Comparison of ENCODE assay signal across 11 cellular contexts in genomic region chr11:2267871-2268825, GRCh38. TPM values are rescaled to one million over a fixed set of nuclear protein-coding genes. Genes with fewer than 3 reads are reported as not detected.
DNase-seq lines count a peak whose midpoint lies in the region; ATAC-seq, FAIRE-seq and TF ChIP-seq lines count a peak whose summit lies in the region.
"Had no signal": no experiment of that assay in that cellular context is flagged by ENCODE, and none has a peak within 500 bp of the region (broad histone marks: within the 10 kb centered on the region; RNA-seq: fewer than 3 reads in every experiment).

No MANE protein-coding gene starts in this region.

- H3K9ac ChIP-seq in astrocyte (ENCODE audit: low read length) (no peak overlapping the region), mesendoderm (ENCODE audit: low read length) (no peak overlapping the region)
- H3K9ac ChIP-seq: parathyroid adenoma had no signal

- no peak overlapping the region for H4K8ac ChIP-seq in mesendoderm (ENCODE audit: low read depth, low read length)

- H3K36me3 Mint-ChIP-seq in activated T-cell treated with anti-CD3 and anti-CD28 coated beads, Interleukin-2, amount 50 U/mL, for 4 hours (ENCODE audit: insufficient read depth): no peaks in the 10 kb centered on the region
- no peaks in the 10 kb centered on the region for H3K36me3 Mint-ChIP-seq in astrocyte (ENCODE audit: low read depth, unreplicated experiment)
- H3K36me3 Mint-ChIP-seq in type B pancreatic cell: no peaks in the 10 kb centered on the region

- H3K27ac Mint-ChIP-seq in astrocyte (ENCODE audit: unreplicated experiment) (no peak overlapping the region), type B pancreatic cell (peak overlapping the region; percentile 75)

- H3K36me3 ChIP-seq in astrocyte (ENCODE audit: insufficient read depth, low read length) (no peaks in the 10 kb centered on the region), mesendoderm (ENCODE audit: control insufficient read depth, insufficient read depth, low read length) (no peaks in the 10 kb centered on the region)

- WGBS in mesendoderm (ENCODE audit: extremely low coverage, insufficient coverage, low lambda C conversion rate): no CpG with 5 or more reads among the region's 26 CpGs

- no peak for FAIRE-seq in astrocyte (lab: Jason Lieb, UNC)
- FAIRE-seq: endothelial cell of umbilical vein had no signal

- no peak overlapping the region for H3K4ac ChIP-seq in mesendoderm (ENCODE audit: low read depth, low read length)

- no peaks in the 10 kb centered on the region for H3K9me3 ChIP-seq in astrocyte (ENCODE audit: insufficient read depth, low read depth, low read length)

- H3K27ac ChIP-seq in astrocyte (ENCODE audit: low read depth, low read length) (no peak overlapping the region), mesendoderm (ENCODE audit: low read depth, low read length) (no peak overlapping the region)
- H3K27ac ChIP-seq: parathyroid adenoma had no signal

- H3K4me1 ChIP-seq in astrocyte (ENCODE audit: insufficient read depth, low read length): no peaks in the 10 kb centered on the region
- H3K4me1 ChIP-seq in mesendoderm (ENCODE audit: control insufficient read depth, low read depth, low read length): no peaks in the 10 kb centered on the region
- H3K4me1 ChIP-seq: parathyroid adenoma had no signal

- no peaks in the 10 kb centered on the region for H3K79me2 ChIP-seq in astrocyte (ENCODE audit: insufficient read depth, low read length)
- H3K79me2 ChIP-seq in mesendoderm (ENCODE audit: control insufficient read depth, insufficient read depth, low read length): no peaks in the 10 kb centered on the region
- H3K79me2 ChIP-seq: parathyroid adenoma had no signal

- no peak for ATAC-seq in activated T-cell treated with anti-CD3 and anti-CD28 coated beads, Interleukin-2, amount 50 U/mL, for 4 hours

- H3K4me3 ChIP-seq in astrocyte (ENCODE audit: insufficient read depth, low read depth, low read length) (no peak overlapping the region), mesendoderm (ENCODE audit: low read length) (no peak overlapping the region)

- H3K27me3 Mint-ChIP-seq in activated T-cell treated with anti-CD3 and anti-CD28 coated beads, Interleukin-2, amount 50 U/mL, for 4 hours (ENCODE audit: low read depth): peaks cover 22% of the 10 kb centered on the region
- peaks cover 57% of the 10 kb centered on the region for H3K27me3 Mint-ChIP-seq in astrocyte (ENCODE audit: low read depth, unreplicated experiment)
- peaks cover 54% of the 10 kb centered on the region for H3K27me3 Mint-ChIP-seq in type B pancreatic cell

- TF ChIP-seq CTCF in astrocyte (IDR thresholded peaks at IDR 0.05; ENCODE audit: insufficient read depth, low read depth, low read length) (no peak), type B pancreatic cell (conservative IDR thresholded peaks at IDR 0.05) (no peak)

- no peak overlapping the region for H2AK5ac ChIP-seq in mesendoderm (ENCODE audit: low read length)

- H2BK15ac ChIP-seq in mesendoderm (replicated peaks; ENCODE audit: low read depth): no peak overlapping the region

- H4K5ac ChIP-seq in mesendoderm (ENCODE audit: low read length): no peak overlapping the region

- H3K23ac ChIP-seq in mesendoderm (ENCODE audit: low read length): no peak overlapping the region

- H3K27me3 ChIP-seq in astrocyte (ENCODE audit: insufficient read depth, low read length) (peaks cover 32% of the 10 kb centered on the region), mesendoderm (ENCODE audit: insufficient read depth, low read length, poor library complexity) (peaks cover 28% of the 10 kb centered on the region)

- no peaks in the 10 kb centered on the region for H3K79me1 ChIP-seq in mesendoderm (ENCODE audit: low read length)

- peak overlapping the region; percentile 68 for H3K4me2 ChIP-seq in astrocyte (ENCODE audit: low read length)
- peak overlapping the region; percentile 7 for H3K4me2 ChIP-seq in mesendoderm (ENCODE audit: low read length)

- H2BK5ac ChIP-seq in mesendoderm (ENCODE audit: low read length): no peak overlapping the region

- H3K56ac ChIP-seq in mesendoderm (ENCODE audit: low read length): no peak overlapping the region

- peaks cover 34% of the 10 kb centered on the region for H3K4me1 Mint-ChIP-seq in activated T-cell treated with anti-CD3 and anti-CD28 coated beads, Interleukin-2, amount 50 U/mL, for 4 hours (ENCODE audit: low read depth)
- H3K4me1 Mint-ChIP-seq in astrocyte (ENCODE audit: low read depth, unreplicated experiment) (no peaks in the 10 kb centered on the region), type B pancreatic cell (ENCODE audit: unreplicated experiment) (no peaks in the 10 kb centered on the region)

- no peaks in the 10 kb centered on the region for H4K20me1 ChIP-seq in astrocyte (ENCODE audit: insufficient read depth, low read length)

- no peaks in the 10 kb centered on the region for H3K9me3 Mint-ChIP-seq in activated T-cell treated with anti-CD3 and anti-CD28 coated beads, Interleukin-2, amount 50 U/mL, for 4 hours
- H3K9me3 Mint-ChIP-seq in astrocyte (ENCODE audit: unreplicated experiment) (peaks cover 16% of the 10 kb centered on the region), type B pancreatic cell (no peaks in the 10 kb centered on the region)

- peak overlapping the region; percentile 51 for H3K4me3 Mint-ChIP-seq in activated T-cell treated with anti-CD3 and anti-CD28 coated beads, Interleukin-2, amount 50 U/mL, for 4 hours
- H3K4me3 Mint-ChIP-seq in astrocyte (ENCODE audit: unreplicated experiment) (peak overlapping the region; percentile 54), type B pancreatic cell (peak overlapping the region; percentile 81)

- H2BK120ac ChIP-seq in mesendoderm (ENCODE audit: low read depth, low read length): no peak overlapping the region

- no peak for DNase-seq in activated T-cell treated with anti-CD3 and anti-CD28 coated beads, Interleukin-2, amount 50 U/mL, for 4 hours
- DNase-seq in activated T-cell treated with anti-CD3 and anti-CD28 coated beads for 4 hours: no peak
- DNase-seq in astrocyte (ENCODE audit: low read depth): no peak
- no peak for DNase-seq in mesendoderm
- no peak for DNase-seq in type B pancreatic cell (ENCODE audit: extremely low spot score, unreplicated experiment)
- DNase-seq in pons (ENCODE audit: low spot score): no peak
- DNase-seq in NCI-H345 (lab: John Stamatoyannopoulos, UW): no peak
- DNase-seq in DMS 273 (lab: John Stamatoyannopoulos, UW; ENCODE audit: unreplicated experiment): no peak

- no peak overlapping the region for H3K18ac ChIP-seq in mesendoderm (ENCODE audit: low read length)

- H2AFZ ChIP-seq in astrocyte (ENCODE audit: low read depth, low read length): no peak overlapping the region
- H2AFZ ChIP-seq: parathyroid adenoma had no signal

RNA-seq across cellular contexts. Expression of gene ASCL2, which starts 2.2 kb away (rescaled TPM):
- total RNA-seq in activated T-cell treated with anti-CD3 and anti-CD28 coated beads, Interleukin-2, amount 50 U/mL, for 4 hours: 1 to 10 TPM; 1.2 to 2.4 (median 1.7) TPM
- total RNA-seq in astrocyte: not detected in 2 replicates
- polyA plus RNA-seq in mesendoderm (2013, experiment 1 of 2): 0.10 TPM
- 0.17 TPM for polyA plus RNA-seq in mesendoderm (2013, experiment 2 of 2)
- 5.6 and 13.6 TPM in 2 replicates for total RNA-seq in type B pancreatic cell (ENCODE audit: low replicate concordance)
- total RNA-seq: endothelial cell of umbilical vein, NCI-H460 had no signal
- polyA plus RNA-seq: endothelial cell of umbilical vein had no signal

RNA-seq across cellular contexts. Expression of gene C11orf21, which starts 33.6 kb away (rescaled TPM):
- 1 to 10 TPM; 1.3 to 2.9 (median 1.8) TPM for total RNA-seq in activated T-cell treated with anti-CD3 and anti-CD28 coated beads, Interleukin-2, amount 50 U/mL, for 4 hours
- not detected in 2 replicates for total RNA-seq in astrocyte
- polyA plus RNA-seq in mesendoderm (2013, experiment 1 of 2): not detected
- polyA plus RNA-seq in mesendoderm (2013, experiment 2 of 2): not detected
- 0.51 and 1.2 TPM in 2 replicates for total RNA-seq in type B pancreatic cell (ENCODE audit: low replicate concordance)
- total RNA-seq: endothelial cell of umbilical vein, NCI-H460 had no signal
- polyA plus RNA-seq: endothelial cell of umbilical vein had no signal

RNA-seq across cellular contexts. Expression of gene TSPAN32, which starts 33.7 kb away (rescaled TPM):
- total RNA-seq in activated T-cell treated with anti-CD3 and anti-CD28 coated beads, Interleukin-2, amount 50 U/mL, for 4 hours: 1 to 10 TPM; 2.9 to 4.6 (median 4.3) TPM
- total RNA-seq in astrocyte: not detected in 2 replicates
- not detected for polyA plus RNA-seq in mesendoderm (2013, experiment 1 of 2)
- polyA plus RNA-seq in mesendoderm (2013, experiment 2 of 2): not detected
- total RNA-seq in type B pancreatic cell (ENCODE audit: low replicate concordance): 2.6 and 7.2 TPM in 2 replicates
- total RNA-seq: endothelial cell of umbilical vein, NCI-H460 had no signal
- polyA plus RNA-seq: endothelial cell of umbilical vein had no signal
